10 cellular contexts compared by ENCODE assay signal in genomic region chr10:119166564-119166963, GRCh38. TPM values are rescaled to one million over a fixed set of nuclear protein-coding genes. Genes with fewer than 3 reads are reported as not detected.
A peak's percentile ranks its signal among the peaks of the same experiment; 100 is the strongest.
DNase-seq lines count a peak whose midpoint lies in the region; ATAC-seq, FAIRE-seq and TF ChIP-seq lines count a peak whose summit lies in the region.
"Had no signal": no experiment of that assay in that cellular context is flagged by ENCODE, and none has a peak within 500 bp of the region (broad histone marks: within the 10 kb centered on the region; RNA-seq: fewer than 3 reads in every experiment).

No MANE protein-coding gene starts in this region.

- no peak overlapping the region for H2BK5ac ChIP-seq in IMR-90 (ENCODE audit: low read depth, low read length, poor library complexity, severe bottlenecking)

- no peak overlapping the region for H2AK9ac ChIP-seq in IMR-90 (replicated peaks; ENCODE audit: low read depth, low read length, poor library complexity)

- H3K9ac ChIP-seq in IMR-90 (ENCODE audit: low read depth, low read length) (no peak overlapping the region), astrocyte (ENCODE audit: low read length) (no peak overlapping the region)

- H3K18ac ChIP-seq in IMR-90 (ENCODE audit: low read depth, low read length): no peak overlapping the region

- peaks cover 5 to 27% of the 10 kb centered on the region in 2 experiments for H3K79me1 ChIP-seq in IMR-90 (ENCODE audit: low read depth in 1 of 2, low read length in 2 of 2)

- in situ Hi-C loops in IMR-90 (cut with MboI; ENCODE audit: low sequenced_read_pairs): no loop called here

- TF ChIP-seq RAD21 in IMR-90 (IDR thresholded peaks at IDR 0.05; ENCODE audit: low read length): no peak

- 0 out of 2 replicates have a peak overlapping the region, but pooled peaks have one; percentile 3 for H3K4ac ChIP-seq in IMR-90 (ENCODE audit: low read depth, low read length)

- no peak overlapping the region for H3K56ac ChIP-seq in IMR-90 (ENCODE audit: extremely low read depth, insufficient read depth, low read length)

- no peaks in the 10 kb centered on the region for H3K9me3 Mint-ChIP-seq in CD4-positive, alpha-beta memory T cell
- H3K9me3 Mint-ChIP-seq in astrocyte (ENCODE audit: unreplicated experiment): no peaks in the 10 kb centered on the region
- no peaks in the 10 kb centered on the region for H3K9me3 Mint-ChIP-seq in nephron progenitor cell

- H2AFZ ChIP-seq in IMR-90 (replicated peaks; ENCODE audit: low read length, poor library complexity) (no peak overlapping the region), astrocyte (ENCODE audit: low read depth, low read length) (no peak overlapping the region)

- H3K27me3 Mint-ChIP-seq in CD4-positive, alpha-beta memory T cell: no peaks in the 10 kb centered on the region
- no peaks in the 10 kb centered on the region for H3K27me3 Mint-ChIP-seq in astrocyte (ENCODE audit: low read depth, unreplicated experiment)
- H3K27me3 Mint-ChIP-seq in nephron progenitor cell (ENCODE audit: low read depth, poor library complexity): peaks cover 4% of the 10 kb centered on the region

- H3K36me3 ChIP-seq in CD4-positive, alpha-beta memory T cell (ENCODE audit: insufficient read depth, low read length): peaks cover 26% of the 10 kb centered on the region
- H3K36me3 ChIP-seq in IMR-90 (ENCODE audit: control insufficient read depth, insufficient read depth, low read length) (peaks cover 20% of the 10 kb centered on the region), astrocyte (ENCODE audit: insufficient read depth, low read length) (peaks cover 30% of the 10 kb centered on the region), testis (ENCODE audit: low read depth, missing control alignments) (no peaks in the 10 kb centered on the region)

- 84% methylated on average over 7 of the region's 8 CpGs; no CpG with 5 or more reads in 1 of the 2 experiments for WGBS in IMR-90 (ENCODE audit: extremely low coverage in 2 of 2, insufficient read length in 1 of 2), 2 experiments
- WGBS in testis, 2 donors: 67 to 69% methylated on average over 8 of the region's 8 CpGs

- H4K20me1 ChIP-seq in IMR-90 (ENCODE audit: insufficient read depth, low read length): no peaks in the 10 kb centered on the region
- peaks cover 7% of the 10 kb centered on the region for H4K20me1 ChIP-seq in astrocyte (ENCODE audit: insufficient read depth, low read length)

- H2BK20ac ChIP-seq in IMR-90 (ENCODE audit: low read depth, low read length): no peak overlapping the region

- TF ChIP-seq CTCF in IMR-90 (conservative IDR thresholded peaks at IDR 0.05; ENCODE audit: low read depth, low read length): no peak
- TF ChIP-seq CTCF in astrocyte (IDR thresholded peaks at IDR 0.05; ENCODE audit: insufficient read depth, low read depth, low read length): no peak
- no peak for TF ChIP-seq CTCF in nephron progenitor cell (IDR thresholded peaks at IDR 0.05)
- no peak for TF ChIP-seq CTCF in testis (IDR thresholded peaks at IDR 0.05)

- no peak overlapping the region for H3K4me3 ChIP-seq in CD4-positive, alpha-beta memory T cell (ENCODE audit: low read length in 2 of 2)
- H3K4me3 ChIP-seq in IMR-90 (ENCODE audit: insufficient read depth, low read depth, low read length): no peak overlapping the region
- H3K4me3 ChIP-seq in astrocyte (ENCODE audit: insufficient read depth, low read depth, low read length): no peak overlapping the region
- H3K4me3 ChIP-seq in testis: no peak overlapping the region

- TF ChIP-seq POLR2A in IMR-90 (IDR thresholded peaks at IDR 0.05; ENCODE audit: low read depth, low read length) (no peak), testis (IDR thresholded peaks at IDR 0.05) (no peak)

- H3K27me3 ChIP-seq in CD4-positive, alpha-beta memory T cell (ENCODE audit: insufficient read depth, low read length): no peaks in the 10 kb centered on the region
- H3K27me3 ChIP-seq in IMR-90 (ENCODE audit: control insufficient read depth, insufficient read depth, low read length): no peaks in the 10 kb centered on the region
- no peaks in the 10 kb centered on the region for H3K27me3 ChIP-seq in astrocyte (ENCODE audit: insufficient read depth, low read length)
- H3K27me3 ChIP-seq in testis: no peaks in the 10 kb centered on the region
- H3K27me3 ChIP-seq: pancreas had no signal

- peaks cover 20% of the 10 kb centered on the region for H3K4me1 ChIP-seq in CD4-positive, alpha-beta memory T cell (ENCODE audit: insufficient read depth, low read length)
- peaks cover 7% of the 10 kb centered on the region for H3K4me1 ChIP-seq in IMR-90 (ENCODE audit: control insufficient read depth, insufficient read depth, low read length)
- peaks cover 3% of the 10 kb centered on the region for H3K4me1 ChIP-seq in astrocyte (ENCODE audit: insufficient read depth, low read length)
- peaks cover 15% of the 10 kb centered on the region for H3K4me1 ChIP-seq in testis

- intact Hi-C loops in CD4-positive, alpha-beta memory T cell (cut with micrococcal nuclease): loop anchor here (5.0 kb wide), 1 partner anchor 41 kb away; the partner anchor contains the start of gene GRK5
- intact Hi-C loops in IMR-90 (cut with micrococcal nuclease): no loop called here
- intact Hi-C loops in testis (cut with DNase I; ENCODE audit: low total_unique reads): no loop called here

- peak overlapping the region; percentile 65 for H3K27ac ChIP-seq in CD4-positive, alpha-beta memory T cell (ENCODE audit: low read depth, low read length)
- H3K27ac ChIP-seq in IMR-90 (ENCODE audit: insufficient read depth, low read length): no peak overlapping the region
- no peak overlapping the region for H3K27ac ChIP-seq in astrocyte (ENCODE audit: low read depth, low read length)
- H3K27ac ChIP-seq in testis: peak overlapping the region in 1 of 2 donors; percentile 91

- H2BK15ac ChIP-seq in IMR-90 (ENCODE audit: low read depth, low read length): no peak overlapping the region

- H3K36me3 Mint-ChIP-seq in CD4-positive, alpha-beta memory T cell: peaks cover 10 to 47% of the 10 kb centered on the region in 2 donors
- peaks cover 11% of the 10 kb centered on the region for H3K36me3 Mint-ChIP-seq in astrocyte (ENCODE audit: low read depth, unreplicated experiment)
- H3K36me3 Mint-ChIP-seq in nephron progenitor cell (ENCODE audit: low read depth): peaks cover 37% of the 10 kb centered on the region

- no peak overlapping the region for H3K23ac ChIP-seq in IMR-90 (ENCODE audit: low read depth, low read length)

- no peak overlapping the region for H4K5ac ChIP-seq in IMR-90 (ENCODE audit: low read depth, low read length)

- H3K4me2 ChIP-seq in IMR-90 (ENCODE audit: low read depth, low read length) (no peak overlapping the region), astrocyte (ENCODE audit: low read length) (no peak overlapping the region)

- H2AK5ac ChIP-seq in IMR-90 (ENCODE audit: low read depth, low read length): no peak overlapping the region

- H3K9me1 ChIP-seq in IMR-90 (ENCODE audit: insufficient read depth, low read length): 0 out of 2 replicates have a peak, but pooled peaks cover 5% of the 10 kb centered on the region

- no peak overlapping the region for H4K8ac ChIP-seq in IMR-90 (ENCODE audit: low read depth in 2 of 2, low read length in 2 of 2)

- no peak for ATAC-seq in IMR-90 (ENCODE audit: low read depth)

- no peak for FAIRE-seq in astrocyte (lab: Jason Lieb, UNC)
- FAIRE-seq: pancreas had no signal

- peak overlapping the region; percentile 90 to 94 (median 92) for H3K4me3 Mint-ChIP-seq in CD4-positive, alpha-beta memory T cell
- H3K4me3 Mint-ChIP-seq in astrocyte (ENCODE audit: unreplicated experiment) (peak overlapping the region; percentile 87), nephron progenitor cell (peak overlapping the region; percentile 86)

- CTCF ChIA-PET in CD4-positive, alpha-beta memory T cell (lab: Charles Lee; ENCODE audit: partially characterized antibody): interaction anchor here (0.5 kb wide), 1 partner anchor 749 kb away, joined by 3 read pairs; no protein-coding TSS in a partner anchor
- CTCF ChIA-PET in IMR-90 (lab: Yijun Ruan, JAX): no interaction called here

- no peak overlapping the region for H2BK120ac ChIP-seq in IMR-90 (ENCODE audit: low read depth, low read length)

- dilution Hi-C loops in IMR-90 (cut with HindIII; ENCODE audit: low sequenced_read_pairs, unreplicated experiment): no loop called here

- H4K91ac ChIP-seq in IMR-90 (ENCODE audit: insufficient read depth, low read depth, low read length): no peak overlapping the region

- H3K14ac ChIP-seq in IMR-90 (replicated peaks; ENCODE audit: low read depth, low read length): no peak overlapping the region

- POLR2A ChIA-PET in CD4-positive, alpha-beta memory T cell (lab: Charles Lee; ENCODE audit: partially characterized antibody): interaction anchor here (2.9 to 3.4 kb wide), 3 partner anchors 35 to 137 kb away, joined by 10 to 16 read pairs (median 12); partner anchors contain the start of genes GRK5 and NANOS1
- POLR2A ChIA-PET in IMR-90 (lab: Charles Lee; ENCODE audit: unreplicated experiment): no interaction called here

- H3K79me2 ChIP-seq in astrocyte (ENCODE audit: insufficient read depth, low read length): peaks cover 9% of the 10 kb centered on the region

- H3K4me1 Mint-ChIP-seq in CD4-positive, alpha-beta memory T cell: peaks cover 9 to 43% (median 27%) of the 10 kb centered on the region in 4 donors
- H3K4me1 Mint-ChIP-seq in astrocyte (ENCODE audit: low read depth, unreplicated experiment): peaks cover 5% of the 10 kb centered on the region
- H3K4me1 Mint-ChIP-seq in nephron progenitor cell: peaks cover 53% of the 10 kb centered on the region

- BruUV-seq in IMR-90 (replicated peaks; lab: Mats Ljungman, UMichigan): no TSS peak

- H3K27ac Mint-ChIP-seq in CD4-positive, alpha-beta memory T cell: peak overlapping the region; percentile 82 to 96 (median 94)
- H3K27ac Mint-ChIP-seq in astrocyte (ENCODE audit: unreplicated experiment) (peak overlapping the region; percentile 3), nephron progenitor cell (peak overlapping the region; percentile 57)

- no peak for DNase-seq in CD4-positive, alpha-beta memory T cell
- DNase-seq in IMR-90 (no peak), astrocyte (ENCODE audit: low read depth) (no peak), nephron progenitor cell (no peak), OCI-M2 (lab: John Stamatoyannopoulos, UW; ENCODE audit: unreplicated experiment) (no peak), mesenteric fat pad (ENCODE audit: low spot score) (no peak), testis (no peak)
- no peak for DNase-seq in NK-92 treated with Interleukin-12 subunit alpha and Interleukin-12 subunit beta, amount 100 ng/mL, for 24 hours (lab: John Stamatoyannopoulos, UW)
- DNase-seq: GOT3, pancreas had no signal

- no peaks in the 10 kb centered on the region for H3K9me3 ChIP-seq in CD4-positive, alpha-beta memory T cell (ENCODE audit: control insufficient read depth in 1 of 2, low read length in 2 of 2)
- H3K9me3 ChIP-seq in IMR-90 (ENCODE audit: control insufficient read depth, insufficient read depth, low read length) (no peaks in the 10 kb centered on the region), astrocyte (ENCODE audit: insufficient read depth, low read depth, low read length) (no peaks in the 10 kb centered on the region), testis (no peaks in the 10 kb centered on the region)
- H3K9me3 ChIP-seq: pancreas had no signal

RNA-seq across cellular contexts. Expression of gene SFXN4, which starts 1.1 kb away (rescaled TPM):
- total RNA-seq in CD4-positive, alpha-beta memory T cell: 10 to 100 TPM; 17.2 to 18.5 TPM
- 10 to 100 TPM; 13.9 to 14.0 TPM for polyA plus RNA-seq in CD4-positive, alpha-beta memory T cell
- total RNA-seq in IMR-90 (2012; rRNA removed) (10.6 and 12.0 TPM in 2 replicates), astrocyte (16.7 and 16.9 TPM in 2 replicates), mesenteric fat pad (18.5 TPM), testis (10 to 100 TPM; 12.8 to 16.6 TPM)
- polyA plus RNA-seq in IMR-90 (2012; rRNA removed) (10.6 and 12.5 TPM in 2 replicates), testis (ENCODE audit: insufficient read depth, low read depth, low replicate concordance) (57.5 TPM)
- polyA plus RNA-seq in IMR-90 (2012; cell fraction: cytosol; rRNA removed): 5.4 and 6.0 TPM in 2 replicates
- polyA plus RNA-seq in IMR-90 (2012; cell fraction: nucleus; rRNA removed; ENCODE audit: low replicate concordance): 6.3 and 26.3 TPM in 2 replicates

RNA-seq across cellular contexts. Expression of gene PRDX3, which starts 12.0 kb away (rescaled TPM):
- total RNA-seq in CD4-positive, alpha-beta memory T cell: 10 to 100 TPM; 34.3 to 38.2 TPM
- 100 to 1,000 TPM; 125 to 127 TPM for polyA plus RNA-seq in CD4-positive, alpha-beta memory T cell
- total RNA-seq in IMR-90 (2012; rRNA removed) (169 and 195 TPM in 2 replicates), astrocyte (118 and 127 TPM in 2 replicates), mesenteric fat pad (141 TPM), testis (100 to 1,000 TPM in 1 of 2 donors, 10 to 100 TPM in 1; 71.7 to 118 TPM)
- polyA plus RNA-seq in IMR-90 (2012; rRNA removed) (173 and 187 TPM in 2 replicates), testis (ENCODE audit: insufficient read depth, low read depth, low replicate concordance) (101 TPM)
- polyA plus RNA-seq in IMR-90 (2012; cell fraction: cytosol; rRNA removed): 60.3 and 63.2 TPM in 2 replicates
- 17.7 and 85.4 TPM in 2 replicates for polyA plus RNA-seq in IMR-90 (2012; cell fraction: nucleus; rRNA removed; ENCODE audit: low replicate concordance)

RNA-seq across cellular contexts. Expression of gene GRK5, which starts 40.8 kb away (rescaled TPM):
- 10 to 100 TPM; 26.7 to 27.9 TPM for total RNA-seq in CD4-positive, alpha-beta memory T cell
- 10 to 100 TPM in 1 of 2 donors, 1 to 10 TPM in 1; 7.6 to 10.6 TPM for polyA plus RNA-seq in CD4-positive, alpha-beta memory T cell
- total RNA-seq in IMR-90 (2012; rRNA removed) (11.9 and 12.9 TPM in 2 replicates), astrocyte (6.8 and 8.5 TPM in 2 replicates), mesenteric fat pad (20.2 TPM), testis (1 to 10 TPM; 4.5 to 5.5 TPM)
- polyA plus RNA-seq in IMR-90 (2012; rRNA removed) (13.7 and 16.3 TPM in 2 replicates), testis (ENCODE audit: insufficient read depth, low read depth, low replicate concordance) (10.3 TPM)
- polyA plus RNA-seq in IMR-90 (2012; cell fraction: cytosol; rRNA removed): 14.9 and 16.1 TPM in 2 replicates
- 13.4 and 27.1 TPM in 2 replicates for polyA plus RNA-seq in IMR-90 (2012; cell fraction: nucleus; rRNA removed; ENCODE audit: low replicate concordance)

Comparison
In these comparisons a context has a peak if more than half of its experiments do, and no peak if none do; other contexts are left out.
1. H3K27ac Mint-ChIP-seq: peak in every context shown above with its lines; median percentile 94 in CD4-positive, alpha-beta memory T cell; 57 in nephron progenitor cell; 3 in astrocyte.